Comparison of ENCODE assay signal across 2 cellular contexts in the genomic region with DNA sequence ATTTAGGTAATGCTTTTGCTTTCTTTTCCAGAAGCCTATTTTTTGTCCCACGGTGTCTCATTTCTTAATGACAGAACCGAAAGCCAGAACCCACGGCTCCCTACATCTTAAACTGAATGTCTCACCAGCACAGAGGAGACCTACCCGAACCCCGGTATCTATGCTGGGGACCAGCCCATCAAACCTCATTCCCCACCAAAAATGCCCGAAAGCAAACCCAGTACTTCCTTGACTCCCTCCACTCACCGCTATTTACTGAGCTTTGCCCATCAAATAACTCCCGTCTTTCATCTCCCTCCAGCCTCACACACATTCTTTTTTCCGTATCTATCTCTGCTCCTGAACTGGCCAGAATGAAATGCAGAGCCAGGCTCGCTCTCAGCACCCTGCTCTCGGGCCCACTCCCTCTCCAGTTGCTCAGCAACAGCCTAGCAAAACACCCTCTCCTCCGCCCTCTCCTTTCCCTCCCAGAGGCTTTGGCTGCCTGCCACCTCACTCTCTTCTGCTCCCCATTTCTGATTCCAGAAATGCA.
A peak's percentile ranks its signal among the peaks of the same experiment; 100 is the strongest.
TF ChIP-seq lines count a peak whose summit lies in the region.

No MANE protein-coding gene starts in this region.

TF ChIP-seq in SK-N-SH, 30 proteins besides CTCF, POLR2A, EP300 and RAD21:
- TF ChIP-seq TCF12 (IDR thresholded peaks at IDR 0.05): no peak
- peak; percentile 4; the same call in 1 of the 2 replicates for TF ChIP-seq NFIC (IDR thresholded peaks at IDR 0.05; ENCODE audit: borderline replicate concordance)
- peak; percentile 16; the same call in 1 of the 2 replicates for TF ChIP-seq MXI1 (IDR thresholded peaks at IDR 0.05; ENCODE audit: low read depth, low read length)
- TF ChIP-seq YY1 (IDR thresholded peaks at IDR 0.05; ENCODE audit: low read depth): no peak
- TF ChIP-seq RFX5 (IDR thresholded peaks at IDR 0.05; ENCODE audit: low read length): 0 out of 2 replicates have a peak, but pooled peaks have one; percentile 11

TF ChIP-seq in H1, 55 proteins besides CTCF, POLR2A, EP300 and RAD21:
- TF ChIP-seq JUN (IDR thresholded peaks at IDR 0.05; ENCODE audit: low read depth, low read length) (no peak), HDAC6 (IDR thresholded peaks at IDR 0.05; ENCODE audit: low read depth, low read length) (no peak), KDM1A (IDR thresholded peaks at IDR 0.05; ENCODE audit: borderline replicate concordance, low read length) (no peak), CREB1 (IDR thresholded peaks at IDR 0.05) (no peak), KDM5A (IDR thresholded peaks at IDR 0.05; ENCODE audit: low read length) (no peak), BRCA1 (IDR thresholded peaks at IDR 0.05; ENCODE audit: low read depth, low read length) (no peak), SIX5 (IDR thresholded peaks at IDR 0.05; ENCODE audit: low read depth, low read length) (no peak), KDM4A (IDR thresholded peaks at IDR 0.05; ENCODE audit: low read depth, low read length, severe bottlenecking) (no peak), POLR2AphosphoS5 (IDR thresholded peaks at IDR 0.05; ENCODE audit: low read depth, low read length) (no peak), EGR1 (IDR thresholded peaks at IDR 0.05; ENCODE audit: borderline replicate concordance, low read depth, low read length) (no peak), GABPA (IDR thresholded peaks at IDR 0.05; ENCODE audit: borderline replicate concordance, insufficient read depth, low read length) (no peak), RFX5 (IDR thresholded peaks at IDR 0.05; ENCODE audit: borderline replicate concordance, low read depth, low read length) (no peak), SP4 (IDR thresholded peaks at IDR 0.05; ENCODE audit: low read length) (no peak), SIN3A (conservative IDR thresholded peaks at IDR 0.05 in 1 of 2, IDR thresholded peaks at IDR 0.05 in 1 of 2; ENCODE audit: low read depth in 1 of 2, low read length in 2 of 2) (no peak), EZH2 (IDR thresholded peaks at IDR 0.05; ENCODE audit: low read depth, low read length, severe bottlenecking) (no peak)
- TF ChIP-seq, protein P1, sequence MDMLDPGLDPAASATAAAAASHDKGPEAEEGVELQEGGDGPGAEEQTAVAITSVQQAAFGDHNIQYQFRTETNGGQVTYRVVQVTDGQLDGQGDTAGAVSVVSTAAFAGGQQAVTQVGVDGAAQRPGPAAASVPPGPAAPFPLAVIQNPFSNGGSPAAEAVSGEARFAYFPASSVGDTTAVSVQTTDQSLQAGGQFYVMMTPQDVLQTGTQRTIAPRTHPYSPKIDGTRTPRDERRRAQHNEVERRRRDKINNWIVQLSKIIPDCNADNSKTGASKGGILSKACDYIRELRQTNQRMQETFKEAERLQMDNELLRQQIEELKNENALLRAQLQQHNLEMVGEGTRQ (IDR thresholded peaks at IDR 0.05; ENCODE audit: low read length): no peak
- TF ChIP-seq, protein P2, sequence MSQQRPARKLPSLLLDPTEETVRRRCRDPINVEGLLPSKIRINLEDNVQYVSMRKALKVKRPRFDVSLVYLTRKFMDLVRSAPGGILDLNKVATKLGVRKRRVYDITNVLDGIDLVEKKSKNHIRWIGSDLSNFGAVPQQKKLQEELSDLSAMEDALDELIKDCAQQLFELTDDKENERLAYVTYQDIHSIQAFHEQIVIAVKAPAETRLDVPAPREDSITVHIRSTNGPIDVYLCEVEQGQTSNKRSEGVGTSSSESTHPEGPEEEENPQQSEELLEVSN (IDR thresholded peaks at IDR 0.05): no peak
- TF ChIP-seq, protein P3, sequence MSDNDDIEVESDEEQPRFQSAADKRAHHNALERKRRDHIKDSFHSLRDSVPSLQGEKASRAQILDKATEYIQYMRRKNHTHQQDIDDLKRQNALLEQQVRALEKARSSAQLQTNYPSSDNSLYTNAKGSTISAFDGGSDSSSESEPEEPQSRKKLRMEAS (IDR thresholded peaks at IDR 0.05): no peak
